9 cellular contexts compared by ENCODE assay signal in genomic region chr2:102592601-102593000, GRCh38. TPM values are rescaled to one million over a fixed set of nuclear protein-coding genes. Genes with fewer than 3 reads are reported as not detected.
DNase-seq lines count a peak whose midpoint lies in the region; ATAC-seq and TF ChIP-seq lines count a peak whose summit lies in the region.
"Had no signal": no experiment of that assay in that cellular context is flagged by ENCODE, and none has a peak within 500 bp of the region (broad histone marks: within the 10 kb centered on the region; RNA-seq: fewer than 3 reads in every experiment).

No MANE protein-coding gene starts in this region.

- H3K27me3 ChIP-seq in GM06990 (replicated peaks; ENCODE audit: control insufficient read depth, insufficient read depth, low read length), result no peaks in the 10 kb centered on the region; the same call in 1 of the 2 replicates
- H3K27me3 ChIP-seq in osteoblast (ENCODE audit: insufficient read depth, low read length), result no peaks in the 10 kb centered on the region

- H3K4me2 ChIP-seq in osteoblast (ENCODE audit: insufficient read depth, low read length), result no peak overlapping the region

- no peak overlapping the region for H3K4me3 ChIP-seq in GM06990 (replicated peaks; ENCODE audit: low read depth, low read length)
- no peak overlapping the region for H3K4me3 ChIP-seq in osteoblast (ENCODE audit: insufficient read depth, low read length)

- H3K9me3 ChIP-seq in osteoblast (ENCODE audit: low read depth, low read length), result no peaks in the 10 kb centered on the region

- H3K27ac ChIP-seq in osteoblast (ENCODE audit: low read depth, low read length), result no peak overlapping the region
- H3K27ac ChIP-seq: epithelial cell of prostate had no signal

- H2AFZ ChIP-seq in osteoblast (ENCODE audit: low read length), result no peak overlapping the region

- no peaks in the 10 kb centered on the region for H3K4me1 ChIP-seq in osteoblast (ENCODE audit: insufficient read depth, low read length)

- H3K36me3 ChIP-seq in GM06990 (ENCODE audit: control insufficient read depth, insufficient read depth, low read length) (no peaks in the 10 kb centered on the region), osteoblast (ENCODE audit: insufficient read depth, low read length) (no peaks in the 10 kb centered on the region)

- no peak for ATAC-seq in GM21381 (IDR thresholded peaks at IDR 0.05; ENCODE audit: unreplicated experiment)

- no peaks in the 10 kb centered on the region for H4K20me1 ChIP-seq in osteoblast (ENCODE audit: insufficient read depth, low read length)

- TF ChIP-seq CTCF in GM06990 (IDR thresholded peaks at IDR 0.05; ENCODE audit: insufficient read depth, low read length, poor library complexity, severe bottlenecking), result peak; percentile 41
- peak; percentile 42 for TF ChIP-seq CTCF in osteoblast (IDR thresholded peaks at IDR 0.05; ENCODE audit: extremely low read depth, low read depth, low read length)

- no peaks in the 10 kb centered on the region for H3K79me2 ChIP-seq in osteoblast (ENCODE audit: insufficient read depth, low read length)

- DNase-seq in GM06990 (ENCODE audit: extremely low read depth, insufficient read length) (no peak), LHCN-M2 (ENCODE audit: low read depth) (peak; percentile 19), dermis blood vessel endothelial cell (peak; percentile 59), osteoblast (ENCODE audit: insufficient read length, low spot score, missing footprints) (no peak), DMS114 treated with DMSO at 0.1 percent for 48 hours (lab: John Stamatoyannopoulos, UW; ENCODE audit: unreplicated experiment) (no peak)
- no peak for DNase-seq in NK-92 treated with Interleukin-12 subunit alpha and Interleukin-12 subunit beta, amount 100 ng/mL, for 24 hours (lab: John Stamatoyannopoulos, UW)

RNA-seq across cellular contexts. Expression of gene SLC9A2, which starts 26.8 kb away (rescaled TPM):
- total RNA-seq in LHCN-M2 (2014; rRNA removed), result not detected in 2 replicates
- polyA plus RNA-seq in LHCN-M2 (2012), result not detected
- total RNA-seq in dermis blood vessel endothelial cell, result not detected in 2 replicates
- under 0.01 TPM in 2 replicates for total RNA-seq in osteoblast
- polyA plus RNA-seq: IgD-negative memory B cell had no signal

Comparison
In these comparisons a context has a peak if more than half of its experiments do, and no peak if none do; other contexts are left out.
1. DNase-seq: peak in LHCN-M2 (single experiment) and dermis blood vessel endothelial cell (single experiment); none in GM06990 (single experiment), osteoblast (single experiment), DMS114 treated with DMSO at 0.1 percent for 48 hours (single experiment) and NK-92 treated with Interleukin-12 subunit alpha and Interleukin-12 subunit beta, amount 100 ng/mL, for 24 hours (single experiment).